Comparison of ENCODE assay signal across 19 cellular contexts in the genomic region with DNA sequence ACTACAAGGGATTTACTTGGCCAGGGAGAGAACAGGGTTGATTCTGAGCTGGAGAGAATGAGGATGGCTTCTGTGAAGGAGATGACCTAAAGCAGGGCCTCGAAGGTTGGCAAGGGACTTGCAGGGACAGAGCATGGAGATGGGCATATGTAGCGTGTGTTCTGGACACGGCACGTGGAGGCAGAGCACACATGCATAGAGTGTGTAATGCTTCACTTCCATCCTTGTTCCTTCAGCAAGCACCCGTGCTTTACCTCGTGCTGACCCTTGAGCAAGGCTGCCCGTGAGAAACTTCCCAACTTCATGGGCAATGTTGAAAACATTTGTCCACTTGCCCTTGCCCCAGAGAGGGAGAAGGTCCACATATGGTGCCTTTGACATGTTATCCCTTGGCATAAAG. TPM values are rescaled to one million over a fixed set of nuclear protein-coding genes. Genes with fewer than 3 reads are reported as not detected.
A peak's percentile ranks its signal among the peaks of the same experiment; 100 is the strongest.
DNase-seq lines count a peak whose midpoint lies in the region; ATAC-seq and TF ChIP-seq lines count a peak whose summit lies in the region.
"Had no signal": no experiment of that assay in that cellular context is flagged by ENCODE, and none has a peak within 500 bp of the region (broad histone marks: within the 10 kb centered on the region; RNA-seq: fewer than 3 reads in every experiment).

No MANE protein-coding gene starts in this region.

- H3K27ac ChIP-seq in right atrium auricular region = peak overlapping the region in 1 of 2 donors; percentile 73
- peak overlapping the region; percentile 61 to 85 (median 78) for H3K27ac ChIP-seq in right lobe of liver
- no peak overlapping the region for H3K27ac ChIP-seq in upper lobe of right lung
- H3K27ac ChIP-seq: BLaER1 treated with 17β-estradiol and CSF1 and Interleukin-3, amounts not matched to agents 10 nM and 100 nM; GM23248; KMS-11 had no signal

- H3K4me3 ChIP-seq in right atrium auricular region (no peak overlapping the region), right lobe of liver (no peak overlapping the region), upper lobe of right lung (no peak overlapping the region)
- H3K4me3 ChIP-seq: BLaER1 treated with 17β-estradiol and CSF1 and Interleukin-3, amounts not matched to agents 10 nM and 100 nM; GM23248 had no signal

- intact Hi-C loops in Right ventricle myocardium superior (cut with DNase I) = no loop called here
- intact Hi-C loops in right lobe of liver (cut with DNase I) = no loop called here
- intact Hi-C loops in upper lobe of right lung (cut with DNase I) = no loop called here

- H3K36me3 ChIP-seq in right atrium auricular region = no peaks in the 10 kb centered on the region
- H3K36me3 ChIP-seq in right lobe of liver = no peaks in the 10 kb centered on the region
- no peaks in the 10 kb centered on the region for H3K36me3 ChIP-seq in upper lobe of right lung
- H3K36me3 ChIP-seq: BLaER1 treated with 17β-estradiol and CSF1 and Interleukin-3, amounts not matched to agents 10 nM and 100 nM had no signal

- DNase-seq in Right ventricle myocardium superior (no peak), right atrium auricular region (ENCODE audit: low spot score) (no peak), erythroblast (lab: John Stamatoyannopoulos, UW) (peak; percentile 53 to 76), right lobe of liver (no peak), upper lobe of right lung (no peak)
- no peak for DNase-seq in central memory CD4-positive, alpha-beta T cell
- DNase-seq: DMS79 treated with DMSO at 0.1 percent for 48 hours, GM23248, NCI-H1048, NCI-H1436 treated with DMSO at 0.1 percent for 48 hours, NCI-H2081 treated with DMSO at 0.1 percent for 48 hours, NCI-H510A, NCI-H774 had no signal

- TF ChIP-seq CTCF in right atrium auricular region (IDR thresholded peaks at IDR 0.05) (no peak), right lobe of liver (IDR thresholded peaks at IDR 0.05) (no peak), upper lobe of right lung (IDR thresholded peaks at IDR 0.05) (no peak)

- TF ChIP-seq POLR2A in erythroblast (IDR thresholded peaks at IDR 0.05; ENCODE audit: low read length) (no peak), right lobe of liver (IDR thresholded peaks at IDR 0.05) (no peak)

- no peaks in the 10 kb centered on the region for H3K9me3 ChIP-seq in right atrium auricular region
- H3K9me3 ChIP-seq in right lobe of liver = no peaks in the 10 kb centered on the region
- no peaks in the 10 kb centered on the region for H3K9me3 ChIP-seq in upper lobe of right lung

- WGBS in right lobe of liver (ENCODE audit: insufficient coverage, low coverage, low lambda C conversion rate, missing lambda C conversion rate) = no CpG with 5 or more reads among the region's 7 CpGs

- peak; percentile 6 for ATAC-seq in Right ventricle myocardium superior (ENCODE audit: poor library complexity)
- ATAC-seq in right lobe of liver = peak in 2 of 4 donors; percentile 2 to 4
- ATAC-seq in upper lobe of right lung = peak; percentile 47
- no peak for ATAC-seq in GM21723 (IDR thresholded peaks at IDR 0.05; ENCODE audit: unreplicated experiment)
- ATAC-seq in GM18498 (IDR thresholded peaks at IDR 0.05; ENCODE audit: unreplicated experiment) = no peak
- ATAC-seq: HCT116, Panc1 had no signal

- H3K4me1 ChIP-seq in right atrium auricular region = peaks cover 0 to 59% of the 10 kb centered on the region in 2 donors
- H3K4me1 ChIP-seq in right lobe of liver = peaks cover 0 to 85% (median 24%) of the 10 kb centered on the region in 4 donors
- peaks cover 24% of the 10 kb centered on the region for H3K4me1 ChIP-seq in upper lobe of right lung

- no peaks in the 10 kb centered on the region for H3K27me3 ChIP-seq in right atrium auricular region
- no peaks in the 10 kb centered on the region for H3K27me3 ChIP-seq in right lobe of liver
- H3K27me3 ChIP-seq in upper lobe of right lung = no peaks in the 10 kb centered on the region
- H3K27me3 ChIP-seq: BLaER1 treated with 17β-estradiol and CSF1 and Interleukin-3, amounts not matched to agents 10 nM and 100 nM had no signal

RNA-seq across cellular contexts. Expression of a gene that starts 33.1 kb away (rescaled TPM):
- total RNA-seq in Right ventricle myocardium superior (89.5 TPM), right atrium auricular region (10 to 100 TPM; 75.3 to 81.3 TPM), right lobe of liver (10 to 100 TPM; 36.7 to 97.2 (median 57.9) TPM), upper lobe of right lung (66.6 TPM)

Comparison
In these comparisons a context has a peak if more than half of its experiments do, and no peak if none do; other contexts are left out.
1. ATAC-seq: peak in Right ventricle myocardium superior (single experiment) and upper lobe of right lung (single experiment); none in GM21723 (single experiment) and GM18498 (single experiment).
2. DNase-seq: peak in erythroblast (2 of 2); none in Right ventricle myocardium superior (single experiment), right atrium auricular region (single experiment), right lobe of liver (0 of 3), upper lobe of right lung (single experiment) and central memory CD4-positive, alpha-beta T cell (single experiment).